ENCODE assay signal across 8 cellular contexts in genomic region chr6:41942045-41942851, GRCh38. TPM values are rescaled to one million over a fixed set of nuclear protein-coding genes. Genes with fewer than 3 reads are reported as not detected.
A peak's percentile ranks its signal among the peaks of the same experiment; 100 is the strongest.
DNase-seq lines count a peak whose midpoint lies in the region; ATAC-seq and TF ChIP-seq lines count a peak whose summit lies in the region.

No MANE protein-coding gene starts in this region.

- H3K9me3 Mint-ChIP-seq in dendritic cell treated with granulocyte-macrophage colony-stimulating factor and Interleukin-4, amounts not matched to agents 40 ng/mL and 50 ng/mL, for 4 days = no peaks in the 10 kb centered on the region
- no peaks in the 10 kb centered on the region for H3K9me3 Mint-ChIP-seq in naive B cell

- peak overlapping the region; percentile 93 for H3K4me3 ChIP-seq in OCI-LY7 (ENCODE audit: low read depth, low read length, poor library complexity, severe bottlenecking)

- H3K9me2 ChIP-seq in OCI-LY7 (ENCODE audit: insufficient read depth, low read length) = no peaks in the 10 kb centered on the region

- peaks cover 61% of the 10 kb centered on the region for H3K4me1 ChIP-seq in OCI-LY7 (ENCODE audit: insufficient read depth, low read length, poor library complexity, severe bottlenecking)

- CTCF ChIA-PET in OCI-LY7 (lab: Charles Lee; ENCODE audit: unreplicated experiment) = interaction anchor here (1.1 kb wide), 1 partner anchor 21 kb away, joined by 3 read pairs; the partner anchor contains the start of genes BYSL and MED20

- H3K4me2 ChIP-seq in OCI-LY7 (ENCODE audit: low read length) = peak overlapping the region; percentile 93

- intact Hi-C loops in OCI-LY7 (cut with micrococcal nuclease; ENCODE audit: unreplicated experiment) = loop anchor here (5.0 kb wide), 1 partner anchor 35 kb away; no protein-coding TSS in a partner anchor
- intact Hi-C loops in dendritic cell treated with granulocyte-macrophage colony-stimulating factor and Interleukin-4, amounts not matched to agents 40 ng/mL and 50 ng/mL, for 4 days (cut with micrococcal nuclease) = loop anchor here (5.0 kb wide), 2 partner anchors 85 to 160 kb away; partner anchors contain the start of gene PRICKLE4

- peaks cover 57% of the 10 kb centered on the region for H3K79me2 ChIP-seq in OCI-LY7 (ENCODE audit: insufficient read depth, low read depth, low read length)

- H3K4me3 Mint-ChIP-seq in dendritic cell treated with granulocyte-macrophage colony-stimulating factor and Interleukin-4, amounts not matched to agents 40 ng/mL and 50 ng/mL, for 4 days = peak overlapping the region; percentile 78
- H3K4me3 Mint-ChIP-seq in naive B cell = peak overlapping the region; percentile 80 to 92 (median 89)

- peaks cover 42% of the 10 kb centered on the region for H3K36me3 ChIP-seq in OCI-LY7 (ENCODE audit: insufficient read depth, low read length)

- H3K27me3 Mint-ChIP-seq in dendritic cell treated with granulocyte-macrophage colony-stimulating factor and Interleukin-4, amounts not matched to agents 40 ng/mL and 50 ng/mL, for 4 days = no peaks in the 10 kb centered on the region
- no peaks in the 10 kb centered on the region for H3K27me3 Mint-ChIP-seq in naive B cell

- no peak for TF ChIP-seq CTCF in OCI-LY7 (conservative IDR thresholded peaks at IDR 0.05; ENCODE audit: low read length)

- H3K27ac ChIP-seq in OCI-LY7 (ENCODE audit: low read depth, low read length, poor library complexity, severe bottlenecking) = peak overlapping the region; percentile 81

- H4K20me1 ChIP-seq in OCI-LY7 (ENCODE audit: insufficient read depth, low read length) = peaks cover 24% of the 10 kb centered on the region

- peak overlapping the region; percentile 44; the same call in 1 of the 2 replicates for H2AFZ ChIP-seq in OCI-LY7 (ENCODE audit: low read length)

- BruUV-seq in OCI-LY7 (replicated peaks; lab: Mats Ljungman, UMichigan) = TSS peak; percentile 97

- POLR2A ChIA-PET in OCI-LY7 (lab: Charles Lee) = interaction anchor here (0.5 to 2.2 kb wide), 21 partner anchors 13 to 1626 kb away, joined by 3 to 7 read pairs (median 4); partner anchors contain the start of gene TOMM6

- ATAC-seq in naive B cell (ENCODE audit: low read depth in 2 of 2) = no peak

- DNase-seq in NOMO-1 treated with DMSO at 0.1 percent for 48 hours (lab: John Stamatoyannopoulos, UW; ENCODE audit: unreplicated experiment) (peak; percentile 83), NOMO-1 treated with dmso at 0.1 percent for 144 hours (lab: John Stamatoyannopoulos, UW; ENCODE audit: unreplicated experiment) (no peak), OCI-LY7 (ENCODE audit: low spot score) (peak; percentile 27), naive B cell (no peak), foreskin melanocyte (no peak), NCI-H345 treated with DMSO at 0.1 percent for 48 hours (lab: John Stamatoyannopoulos, UW; ENCODE audit: unreplicated experiment) (no peak), NCI-H2171 treated with DMSO at 0.1 percent for 48 hours (lab: John Stamatoyannopoulos, UW) (no peak)

- peaks cover 32% of the 10 kb centered on the region for H3K36me3 Mint-ChIP-seq in dendritic cell treated with granulocyte-macrophage colony-stimulating factor and Interleukin-4, amounts not matched to agents 40 ng/mL and 50 ng/mL, for 4 days (ENCODE audit: low read depth)
- H3K36me3 Mint-ChIP-seq in naive B cell = peaks cover 0 to 2% of the 10 kb centered on the region in 2 donors

- H3K4me1 Mint-ChIP-seq in dendritic cell treated with granulocyte-macrophage colony-stimulating factor and Interleukin-4, amounts not matched to agents 40 ng/mL and 50 ng/mL, for 4 days (ENCODE audit: low read depth) = peaks cover 43% of the 10 kb centered on the region
- H3K4me1 Mint-ChIP-seq in naive B cell = peaks cover 42 to 58% (median 52%) of the 10 kb centered on the region in 3 donors

- peak overlapping the region; percentile 90 for H3K27ac Mint-ChIP-seq in dendritic cell treated with granulocyte-macrophage colony-stimulating factor and Interleukin-4, amounts not matched to agents 40 ng/mL and 50 ng/mL, for 4 days
- peak overlapping the region; percentile 63 to 90 (median 85) for H3K27ac Mint-ChIP-seq in naive B cell

- no peaks in the 10 kb centered on the region for H3K9me3 ChIP-seq in OCI-LY7 (ENCODE audit: low read length)

RNA-seq across cellular contexts. Expression of gene CCND3, which starts 0.6 kb away (rescaled TPM):
- total RNA-seq in OCI-LY7 (2014; rRNA removed; shearing (Covaris generic)) = 229 and 319 TPM in 2 replicates
- 244 and 303 TPM in 2 replicates for total RNA-seq in OCI-LY7 (2022)
- 100 to 1,000 TPM; 207 to 529 (median 394) TPM for polyA plus RNA-seq in naive B cell (ENCODE audit: low read depth in 6 of 6)

RNA-seq across cellular contexts. Expression of gene BYSL, which starts 20.9 kb away (rescaled TPM):
- 36.1 and 41.9 TPM in 2 replicates for total RNA-seq in OCI-LY7 (2014; rRNA removed; shearing (Covaris generic))
- total RNA-seq in OCI-LY7 (2022) = 43.7 and 54.5 TPM in 2 replicates
- polyA plus RNA-seq in naive B cell (ENCODE audit: low read depth in 6 of 6) = 1 to 10 TPM; 3.0 to 8.6 (median 5.5) TPM

RNA-seq across cellular contexts. Expression of gene MED20, which starts 21.3 kb away (rescaled TPM):
- total RNA-seq in OCI-LY7 (2014; rRNA removed; shearing (Covaris generic)) = 27.7 and 30.7 TPM in 2 replicates
- 33.2 and 35.2 TPM in 2 replicates for total RNA-seq in OCI-LY7 (2022)
- polyA plus RNA-seq in naive B cell (ENCODE audit: low read depth in 6 of 6) = 10 to 100 TPM in 4 of 6 donors, 1 to 10 TPM in 2; 9.5 to 12.0 (median 10.5) TPM

RNA-seq across cellular contexts. Expression of gene USP49, which starts 47.1 kb away (rescaled TPM):
- total RNA-seq in OCI-LY7 (2014; rRNA removed; shearing (Covaris generic)) = 7.4 and 9.0 TPM in 2 replicates
- total RNA-seq in OCI-LY7 (2022) = 17.8 and 21.4 TPM in 2 replicates
- polyA plus RNA-seq in naive B cell (ENCODE audit: low read depth in 6 of 6) = 1 to 10 TPM in 1 of 6 donors, under 1 TPM in 4, not detected in 1; 0.62 to 1.0 (median 0.69) TPM

Comparison
In these comparisons a context has a peak if more than half of its experiments do, and no peak if none do; other contexts are left out.
1. DNase-seq: peak in NOMO-1 treated with DMSO at 0.1 percent for 48 hours (single experiment) and OCI-LY7 (single experiment); none in NOMO-1 treated with dmso at 0.1 percent for 144 hours (single experiment), naive B cell (single experiment), foreskin melanocyte (single experiment), NCI-H345 treated with DMSO at 0.1 percent for 48 hours (single experiment) and NCI-H2171 treated with DMSO at 0.1 percent for 48 hours (single experiment).